9 cellular contexts compared by ENCODE assay signal in genomic region chr7:99386584-99387238, GRCh38. TPM values are rescaled to one million over a fixed set of nuclear protein-coding genes. Genes with fewer than 3 reads are reported as not detected.
DNase-seq lines count a peak whose midpoint lies in the region; ATAC-seq and TF ChIP-seq lines count a peak whose summit lies in the region.
"Had no signal": no experiment of that assay in that cellular context is flagged by ENCODE, and none has a peak within 500 bp of the region (broad histone marks: within the 10 kb centered on the region; RNA-seq: fewer than 3 reads in every experiment).

No MANE protein-coding gene starts in this region.

- 97% methylated on average over 9 of the region's 9 CpGs for WGBS in smooth muscle cell (ENCODE audit: low lambda C conversion rate)

- no peak for DNase-seq in activated T-cell treated with anti-CD3 and anti-CD28 coated beads, Interleukin-2, amount 50 U/mL, for 24 hours
- DNase-seq in activated T-cell treated with anti-CD3 and anti-CD28 coated beads for 4 hours (no peak), NCI-H226 (peak; percentile 41), brain microvascular endothelial cell (no peak), NCI-H187 (lab: John Stamatoyannopoulos, UW) (no peak), smooth muscle cell (lab: John Stamatoyannopoulos, UW; ENCODE audit: unreplicated experiment) (no peak)
- DNase-seq in stimulated activated naive B cell treated with anti-CD40 and anti-IgM and Interleukin-4, amounts not matched to agents 10 μg/mL and 1 μg/mL and 100 μg/mL, for 72 hours = no peak
- no peak for DNase-seq in T-helper 2 cell treated with Interferon-gamma antibody and Interleukin-4, amounts not matched to agents 5 μg/mL and 100 μg/mL, for 36 hours (ENCODE audit: low spot score)

- TF ChIP-seq CTCF in brain microvascular endothelial cell (IDR thresholded peaks at IDR 0.05; ENCODE audit: low read depth, low read length, missing control alignments) = peak; percentile 54
- TF ChIP-seq CTCF in smooth muscle cell (IDR thresholded peaks at IDR 0.05; ENCODE audit: borderline replicate concordance, insufficient read depth, poor library complexity, severe bottlenecking) = no peak

- no peak overlapping the region for H2AFZ ChIP-seq in smooth muscle cell (ENCODE audit: low read depth)
- H2AFZ ChIP-seq: parathyroid adenoma had no signal

- H3K36me3 ChIP-seq in brain microvascular endothelial cell (replicated peaks) (peaks cover 63% of the 10 kb centered on the region), smooth muscle cell (ENCODE audit: low read depth) (no peaks in the 10 kb centered on the region)

- peak overlapping the region; percentile 84 for H3K27ac Mint-ChIP-seq in activated T-cell treated with anti-CD3 and anti-CD28 coated beads, Interleukin-2, amount 50 U/mL, for 24 hours
- H3K27ac Mint-ChIP-seq in stimulated activated naive B cell treated with anti-CD40 and anti-IgM and Interleukin-4, amounts not matched to agents 10 μg/mL and 1 μg/mL and 100 μg/mL, for 72 hours = peak overlapping the region; percentile 81
- no peak overlapping the region for H3K27ac Mint-ChIP-seq in T-helper 2 cell treated with Interferon-gamma antibody and Interleukin-4, amounts not matched to agents 5 μg/mL and 100 μg/mL, for 36 hours

- H3K9me3 ChIP-seq in smooth muscle cell (replicated peaks; ENCODE audit: low read depth) = no peaks in the 10 kb centered on the region

- no peak overlapping the region for H3K4me3 ChIP-seq in brain microvascular endothelial cell (ENCODE audit: low read depth, low read length)
- H3K4me3 ChIP-seq in smooth muscle cell = no peak overlapping the region

- H3K27me3 ChIP-seq in brain microvascular endothelial cell (replicated peaks) = no peaks in the 10 kb centered on the region
- no peaks in the 10 kb centered on the region for H3K27me3 ChIP-seq in smooth muscle cell (ENCODE audit: low read depth)

- no peak overlapping the region for H3K4me2 ChIP-seq in smooth muscle cell

- H3K4me1 ChIP-seq in smooth muscle cell (ENCODE audit: low read depth) = no peaks in the 10 kb centered on the region
- H3K4me1 ChIP-seq: parathyroid adenoma had no signal

- H3K4me1 Mint-ChIP-seq in activated T-cell treated with anti-CD3 and anti-CD28 coated beads, Interleukin-2, amount 50 U/mL, for 24 hours (ENCODE audit: low read depth) = peaks cover 29% of the 10 kb centered on the region
- peaks cover 12 to 54% of the 10 kb centered on the region in 2 donors for H3K4me1 Mint-ChIP-seq in stimulated activated naive B cell treated with anti-CD40 and anti-IgM and Interleukin-4, amounts not matched to agents 10 μg/mL and 1 μg/mL and 100 μg/mL, for 72 hours
- H3K4me1 Mint-ChIP-seq in T-helper 2 cell treated with Interferon-gamma antibody and Interleukin-4, amounts not matched to agents 5 μg/mL and 100 μg/mL, for 36 hours (ENCODE audit: low read depth) = peaks cover 10% of the 10 kb centered on the region

- H3K27ac ChIP-seq in brain microvascular endothelial cell (no peak overlapping the region), smooth muscle cell (ENCODE audit: low read depth) (no peak overlapping the region)
- H3K27ac ChIP-seq: parathyroid adenoma had no signal

- H3F3A ChIP-seq in smooth muscle cell (ENCODE audit: low read depth) = no peaks in the 10 kb centered on the region

- in situ Hi-C loops in brain microvascular endothelial cell (cut with HindIII; ENCODE audit: low pct_ligation_motif_present, low sequenced_read_pairs) = no loop called here

- ATAC-seq in stimulated activated naive B cell treated with anti-CD40 and anti-IgM and Interleukin-4, amounts not matched to agents 10 μg/mL and 1 μg/mL and 100 μg/mL, for 72 hours (replicated peaks) = peak; percentile 50 to 52

- H3K79me2 ChIP-seq in smooth muscle cell (ENCODE audit: low read depth) = peaks cover 21% of the 10 kb centered on the region

- H3K9me3 Mint-ChIP-seq in activated T-cell treated with anti-CD3 and anti-CD28 coated beads, Interleukin-2, amount 50 U/mL, for 24 hours = no peaks in the 10 kb centered on the region
- no peaks in the 10 kb centered on the region for H3K9me3 Mint-ChIP-seq in stimulated activated naive B cell treated with anti-CD40 and anti-IgM and Interleukin-4, amounts not matched to agents 10 μg/mL and 1 μg/mL and 100 μg/mL, for 72 hours
- no peaks in the 10 kb centered on the region for H3K9me3 Mint-ChIP-seq in T-helper 2 cell treated with Interferon-gamma antibody and Interleukin-4, amounts not matched to agents 5 μg/mL and 100 μg/mL, for 36 hours

- H3K9ac ChIP-seq in smooth muscle cell (ENCODE audit: low read depth) = no peak overlapping the region
- H3K9ac ChIP-seq: parathyroid adenoma had no signal

- peaks cover 93% of the 10 kb centered on the region for H3K36me3 Mint-ChIP-seq in activated T-cell treated with anti-CD3 and anti-CD28 coated beads, Interleukin-2, amount 50 U/mL, for 24 hours (ENCODE audit: low read depth)
- H3K36me3 Mint-ChIP-seq in stimulated activated naive B cell treated with anti-CD40 and anti-IgM and Interleukin-4, amounts not matched to agents 10 μg/mL and 1 μg/mL and 100 μg/mL, for 72 hours = peaks cover 41 to 44% of the 10 kb centered on the region in 2 donors
- peaks cover 56% of the 10 kb centered on the region for H3K36me3 Mint-ChIP-seq in T-helper 2 cell treated with Interferon-gamma antibody and Interleukin-4, amounts not matched to agents 5 μg/mL and 100 μg/mL, for 36 hours (ENCODE audit: low read depth)

- no peaks in the 10 kb centered on the region for H3K27me3 Mint-ChIP-seq in activated T-cell treated with anti-CD3 and anti-CD28 coated beads, Interleukin-2, amount 50 U/mL, for 24 hours
- no peaks in the 10 kb centered on the region for H3K27me3 Mint-ChIP-seq in stimulated activated naive B cell treated with anti-CD40 and anti-IgM and Interleukin-4, amounts not matched to agents 10 μg/mL and 1 μg/mL and 100 μg/mL, for 72 hours
- no peaks in the 10 kb centered on the region for H3K27me3 Mint-ChIP-seq in T-helper 2 cell treated with Interferon-gamma antibody and Interleukin-4, amounts not matched to agents 5 μg/mL and 100 μg/mL, for 36 hours (ENCODE audit: low read depth)

- H3K4me3 Mint-ChIP-seq in activated T-cell treated with anti-CD3 and anti-CD28 coated beads, Interleukin-2, amount 50 U/mL, for 24 hours = no peak overlapping the region
- H3K4me3 Mint-ChIP-seq in stimulated activated naive B cell treated with anti-CD40 and anti-IgM and Interleukin-4, amounts not matched to agents 10 μg/mL and 1 μg/mL and 100 μg/mL, for 72 hours = no peak overlapping the region
- H3K4me3 Mint-ChIP-seq in T-helper 2 cell treated with Interferon-gamma antibody and Interleukin-4, amounts not matched to agents 5 μg/mL and 100 μg/mL, for 36 hours = no peak overlapping the region

- H4K20me1 ChIP-seq in smooth muscle cell (ENCODE audit: low read depth) = peaks cover 54% of the 10 kb centered on the region

RNA-seq across cellular contexts. Expression of gene ARPC1B, which starts 12.2 kb away (rescaled TPM):
- 105 and 167 TPM in 2 replicates for total RNA-seq in smooth muscle cell
- polyA plus RNA-seq in smooth muscle cell = 204 and 225 TPM in 2 replicates

RNA-seq across cellular contexts. Expression of gene PDAP1, which starts 21.7 kb away (rescaled TPM):
- total RNA-seq in smooth muscle cell = 57.5 and 89.4 TPM in 2 replicates
- polyA plus RNA-seq in smooth muscle cell = 77.3 and 82.1 TPM in 2 replicates

RNA-seq across cellular contexts. Expression of gene BUD31, which starts 22.1 kb away (rescaled TPM):
- total RNA-seq in smooth muscle cell = 97.2 and 133 TPM in 2 replicates
- 222 and 249 TPM in 2 replicates for polyA plus RNA-seq in smooth muscle cell

RNA-seq across cellular contexts. Expression of gene PTCD1, which starts 51.9 kb away (rescaled TPM):
- total RNA-seq in smooth muscle cell = 2.7 and 10.8 TPM in 2 replicates
- polyA plus RNA-seq in smooth muscle cell = 4.5 and 6.6 TPM in 2 replicates

RNA-seq across cellular contexts. Expression of gene CPSF4, which starts 52.0 kb away (rescaled TPM):
- total RNA-seq in smooth muscle cell = 23.6 and 27.1 TPM in 2 replicates
- polyA plus RNA-seq in smooth muscle cell = 30.3 and 37.0 TPM in 2 replicates
